In the genomic region with DNA sequence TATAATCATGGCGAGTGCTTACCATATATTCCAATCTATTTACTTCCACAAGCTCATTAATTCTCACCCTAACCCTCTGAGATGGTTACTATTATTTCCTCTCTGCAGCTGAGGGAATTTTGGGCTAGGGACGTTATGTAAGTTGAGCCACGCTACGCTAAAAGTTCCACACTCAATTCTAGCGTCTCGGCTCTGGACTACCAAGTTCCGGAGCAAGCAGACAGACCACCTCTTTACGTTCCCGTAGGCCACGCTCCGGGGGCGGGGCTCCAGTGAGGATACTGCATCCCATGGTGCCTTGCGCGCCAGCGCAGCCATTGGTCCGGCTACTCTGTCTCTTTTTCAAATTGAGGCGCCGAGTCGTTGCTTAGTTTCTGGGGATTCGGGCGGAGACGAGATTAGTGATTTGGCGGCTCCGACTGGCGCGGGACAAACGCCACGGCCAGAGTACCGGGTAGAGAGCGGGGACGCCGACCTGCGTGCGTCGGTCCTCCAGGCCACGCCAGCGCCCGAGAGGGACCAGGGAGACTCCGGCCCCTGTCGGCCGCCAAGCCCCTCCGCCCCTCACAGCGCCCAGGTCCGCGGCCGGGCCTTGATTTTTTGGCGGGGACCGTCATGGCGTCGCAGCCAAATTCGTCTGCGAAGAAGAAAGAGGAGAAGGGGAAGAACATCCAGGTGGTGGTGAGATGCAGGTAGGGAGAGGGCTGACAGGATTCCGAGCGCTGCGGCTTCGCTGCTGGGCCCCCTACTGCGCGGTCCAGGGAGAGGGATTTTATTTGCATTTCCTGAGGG, we compare ENCODE assay signal across 8 cellular contexts. TPM values are rescaled to one million over a fixed set of nuclear protein-coding genes. Genes with fewer than 3 reads are reported as not detected.
DNase-seq lines count a peak whose midpoint lies in the region; ATAC-seq and TF ChIP-seq lines count a peak whose summit lies in the region.

A gene (plus strand): TSS at position 370 of the 792 bp plus-strand sequence. CDS start 246 bp downstream, at position 616.

- peaks cover 0 to 8% of the 10 kb centered on the region in 2 donors for H3K36me3 Mint-ChIP-seq in CD4-positive, alpha-beta memory T cell

- H3K27me3 ChIP-seq in CD4-positive, alpha-beta memory T cell (ENCODE audit: insufficient read depth, low read length), result no peaks in the 10 kb centered on the region
- no peaks in the 10 kb centered on the region for H3K27me3 ChIP-seq in lung (ENCODE audit: control insufficient read depth, insufficient read depth)

- no peak for TF ChIP-seq CTCF in lung (IDR thresholded peaks at IDR 0.05; ENCODE audit: control extremely low read depth, extremely low read depth)

- peak within 1 kb of the TSS; percentile 93 to 99 (median 98) for H3K4me3 Mint-ChIP-seq in CD4-positive, alpha-beta memory T cell

- H3K4me3 ChIP-seq in CD4-positive, alpha-beta memory T cell (ENCODE audit: low read length in 2 of 2), result peak within 1 kb of the TSS; percentile 65 to 76
- peak within 1 kb of the TSS; percentile 77 for H3K4me3 ChIP-seq in lung

- intact Hi-C loops in CD4-positive, alpha-beta memory T cell (cut with micrococcal nuclease), result loop anchor here (1.0 to 10.0 kb wide), 11 partner anchors 76 to 1428 kb away; a partner anchor contains a TSS

- peak within 1 kb of the TSS; percentile 99 to 100 (median 100) for H3K27ac Mint-ChIP-seq in CD4-positive, alpha-beta memory T cell

- no peaks in the 10 kb centered on the region for H3K36me3 ChIP-seq in CD4-positive, alpha-beta memory T cell (ENCODE audit: insufficient read depth, low read length)
- no peaks in the 10 kb centered on the region for H3K36me3 ChIP-seq in lung (ENCODE audit: control insufficient read depth in 2 of 2, insufficient read depth in 2 of 2, low read length in 2 of 2)

- 0 to 1% methylated on average over 53 to 58 of the region's 58 CpGs for WGBS in lung, 2 donors

- ATAC-seq in GM19463 (IDR thresholded peaks at IDR 0.05; ENCODE audit: unreplicated experiment) (peak; percentile 68), lung (ENCODE audit: insufficient read depth, low FRiP score) (peak; percentile 93)

- H3K4me1 Mint-ChIP-seq in CD4-positive, alpha-beta memory T cell, result peaks cover 27 to 63% (median 36%) of the 10 kb centered on the region in 4 donors

- H3K4me1 ChIP-seq in CD4-positive, alpha-beta memory T cell (ENCODE audit: insufficient read depth, low read length), result peaks cover 48% of the 10 kb centered on the region
- peaks cover 2 to 3% of the 10 kb centered on the region in 2 donors for H3K4me1 ChIP-seq in lung (ENCODE audit: control insufficient read depth in 2 of 2, insufficient read depth in 2 of 2, low read length in 2 of 2)

- peak; percentile 93 to 97 (median 93) for DNase-seq in CD4-positive, alpha-beta memory T cell
- DNase-seq in HPDE6-E6E7 (ENCODE audit: extremely low spot score) (peak; percentile 81), NK-92 (lab: John Stamatoyannopoulos, UW; ENCODE audit: unreplicated experiment) (peak; percentile 37), lung (ENCODE audit: low spot score) (peak; percentile 97)
- peak; percentile 86 to 96 for DNase-seq in activated CD8-positive, alpha-beta memory T cell treated with anti-CD3 and anti-CD28 coated beads for 1 hour (ENCODE audit: extremely low read depth in 1 of 2, low read depth in 1 of 2)
- DNase-seq in effector CD8-positive, alpha-beta T cell (lab: John Stamatoyannopoulos, UW), result peak; percentile 93
- DNase-seq in stimulated activated CD4-positive, alpha-beta T cell treated with anti-CD3 and anti-CD28 coated beads, TNF-alpha, amount 100 ng/mL, for 4 hours (ENCODE audit: low read depth in 3 of 3), result peak; percentile 93 to 95 (median 94)

- H3K27ac ChIP-seq in CD4-positive, alpha-beta memory T cell (ENCODE audit: low read depth, low read length), result peak within 1 kb of the TSS; percentile 85
- H3K27ac ChIP-seq in lung (ENCODE audit: low read depth in 1 of 2, low read length in 1 of 2), result peak within 1 kb of the TSS; percentile 87 to 90

- H3K27me3 Mint-ChIP-seq in CD4-positive, alpha-beta memory T cell, result no peaks in the 10 kb centered on the region

- H3K9me3 Mint-ChIP-seq in CD4-positive, alpha-beta memory T cell, result peaks cover 0 to 2% (median 0%) of the 10 kb centered on the region in 8 donors

- no peaks in the 10 kb centered on the region for H3K9me3 ChIP-seq in CD4-positive, alpha-beta memory T cell (ENCODE audit: control insufficient read depth in 1 of 2, low read length in 2 of 2)
- no peaks in the 10 kb centered on the region for H3K9me3 ChIP-seq in lung (ENCODE audit: control insufficient read depth in 2 of 2, insufficient read depth in 1 of 2, low read length in 1 of 2)

- CTCF ChIA-PET in CD4-positive, alpha-beta memory T cell (lab: Charles Lee; ENCODE audit: partially characterized antibody), result interaction anchor here (0.6 to 1.0 kb wide), 3 partner anchors 10 to 19 kb away, joined by 3 to 6 read pairs (median 4); a partner anchor contains a TSS

- POLR2A ChIA-PET in CD4-positive, alpha-beta memory T cell (lab: Charles Lee; ENCODE audit: partially characterized antibody), result interaction anchor here (0.6 to 5.1 kb wide), 17 partner anchors 9 to 1430 kb away, joined by 3 to 151 read pairs (median 7); a partner anchor contains a TSS

RNA-seq across cellular contexts. Expression of the gene that starts here (rescaled TPM):
- 1 to 10 TPM; 2.0 to 2.1 TPM for total RNA-seq in CD4-positive, alpha-beta memory T cell
- polyA plus RNA-seq in CD4-positive, alpha-beta memory T cell, result under 1 TPM; 0.87 to 0.92 TPM
- total RNA-seq in lung, result 1 to 10 TPM; 1.3 to 7.5 TPM
- polyA plus RNA-seq in lung, result 1 to 10 TPM; 1.0 to 1.1 TPM

Comparison
In these comparisons a context has a peak if more than half of its experiments do, and no peak if none do; other contexts are left out.
1. Peak in every context shown above with its lines: DNase-seq, ATAC-seq, H3K4me3 ChIP-seq and H3K27ac ChIP-seq.
2. DNase-seq: peak in every context shown above with its lines; median percentile 97 in lung; 94 in stimulated activated CD4-positive, alpha-beta T cell treated with anti-CD3 and anti-CD28 coated beads, TNF-alpha, amount 100 ng/mL, for 4 hours; 93 in CD4-positive, alpha-beta memory T cell; 93 in effector CD8-positive, alpha-beta T cell; 91 in activated CD8-positive, alpha-beta memory T cell treated with anti-CD3 and anti-CD28 coated beads for 1 hour; 81 in HPDE6-E6E7; 37 in NK-92.